In genomic region chr10:26507441-26507840, GRCh38 we compare ENCODE assay signal across 27 cellular contexts.
DNase-seq lines count a peak whose midpoint lies in the region; ATAC-seq and TF ChIP-seq lines count a peak whose summit lies in the region.
"Had no signal": no experiment of that assay in that cellular context is flagged by ENCODE, and none has a peak within 500 bp of the region (broad histone marks: within the 10 kb centered on the region; RNA-seq: fewer than 3 reads in every experiment).

No MANE protein-coding gene starts in this region.

- no peak overlapping the region for H2AFZ ChIP-seq in GM23248
- no peak overlapping the region for H2AFZ ChIP-seq in mesenchymal stem cell (ENCODE audit: low read depth, low read length)
- H2AFZ ChIP-seq: hepatocyte had no signal

- POLR2A ChIA-PET in CD4-positive, alpha-beta T cell (lab: Charles Lee), result interaction anchor here (0.5 kb wide), 1 partner anchor 317 kb away, joined by 4 read pairs; no protein-coding TSS in a partner anchor

- H2AK5ac ChIP-seq in mesenchymal stem cell (ENCODE audit: low read length, severe bottlenecking), result no peak overlapping the region

- H3K4me2 ChIP-seq in GM23248 (ENCODE audit: unreplicated experiment) (no peak overlapping the region), mesenchymal stem cell (ENCODE audit: low read length, poor library complexity, severe bottlenecking) (no peak overlapping the region)
- H3K4me2 ChIP-seq: hepatocyte had no signal

- no peak overlapping the region for H4K8ac ChIP-seq in mesenchymal stem cell (ENCODE audit: low read length)

- H4K20me1 ChIP-seq in GM23248 (ENCODE audit: insufficient read depth), result no peaks in the 10 kb centered on the region

- DNase-seq in CD4-positive, alpha-beta T cell, result no peak
- DNase-seq in GM23248, result peak; percentile 32
- DNase-seq in activated naive CD8-positive, alpha-beta T cell treated with anti-CD3 and anti-CD28 coated beads, Interleukin-2, amount 50 U/mL, for 24 hours, result no peak
- no peak for DNase-seq in mesenchymal stem cell
- no peak for DNase-seq in central memory CD4-positive, alpha-beta T cell
- DNase-seq: activated CD4-positive, alpha-beta T cell treated with anti-CD3 and anti-CD28 coated beads for 48 hours; activated CD8-positive, alpha-beta memory T cell treated with anti-CD3 and anti-CD28 coated beads, Interleukin-2, amount 50 U/mL, for 4 hours; activated gamma-delta T cell treated with Interleukin-2 at 50 U/mL for 16 hours; foreskin fibroblast; IMR-90; left ventricle myocardium superior; mucosa of descending colon; NCI-H1105 treated with DMSO at 0.1 percent for 48 hours; NCI-H2029 treated with DMSO at 0.1 percent for 48 hours; NCI-H345; OCI-M1; psoas muscle; Right ventricle myocardium superior; small intestine; stimulated activated CD4-positive, alpha-beta T cell treated with anti-CD3 and anti-CD28 coated beads, Interleukin-2, amount 100 ng/mL, for 24 hours; stimulated activated naive CD4-positive, alpha-beta T cell; T-helper 1 cell had no signal

- in situ Hi-C loops in GM23248 (cut with MboI), result no loop called here

- intact Hi-C loops in CD4-positive, alpha-beta T cell (cut with DNase I, micrococcal nuclease), result no loop called here

- H3K9ac ChIP-seq in GM23248 (no peak overlapping the region), mesenchymal stem cell (ENCODE audit: low read length) (no peak overlapping the region)

- H4K91ac ChIP-seq in mesenchymal stem cell (ENCODE audit: low read length), result no peak overlapping the region

- H3K14ac ChIP-seq in mesenchymal stem cell (ENCODE audit: low read length in 2 of 2), result no peak overlapping the region

- H3K27me3 ChIP-seq in CD4-positive, alpha-beta T cell (ENCODE audit: control insufficient read depth, insufficient read depth, low read length), result no peaks in the 10 kb centered on the region
- H3K27me3 ChIP-seq in GM23248 (replicated peaks; ENCODE audit: insufficient read depth) (no peaks in the 10 kb centered on the region), neutrophil (no peaks in the 10 kb centered on the region), mesenchymal stem cell (ENCODE audit: control insufficient read depth in 1 of 2, insufficient read depth in 1 of 2, low read length in 2 of 2) (no peaks in the 10 kb centered on the region)
- H3K27me3 ChIP-seq: hepatocyte had no signal

- H3K9me2 ChIP-seq in GM23248 (ENCODE audit: insufficient read depth), result no peaks in the 10 kb centered on the region

- peaks cover 94% of the 10 kb centered on the region for H3K36me3 Mint-ChIP-seq in CD4-positive, alpha-beta T cell (ENCODE audit: low read depth)
- peaks cover 72% of the 10 kb centered on the region for H3K36me3 Mint-ChIP-seq in activated naive CD8-positive, alpha-beta T cell treated with anti-CD3 and anti-CD28 coated beads, Interleukin-2, amount 50 U/mL, for 24 hours (ENCODE audit: low read depth)

- no peak for TF ChIP-seq CTCF in CD4-positive, alpha-beta T cell (IDR thresholded peaks at IDR 0.05)
- no peak for TF ChIP-seq CTCF in neutrophil (IDR thresholded peaks at IDR 0.05)

- H2BK12ac ChIP-seq in mesenchymal stem cell (ENCODE audit: low read length in 2 of 2), result no peak overlapping the region

- H3K27ac Mint-ChIP-seq in CD4-positive, alpha-beta T cell, result peak overlapping the region; percentile 43
- H3K27ac Mint-ChIP-seq in activated naive CD8-positive, alpha-beta T cell treated with anti-CD3 and anti-CD28 coated beads, Interleukin-2, amount 50 U/mL, for 24 hours, result peak overlapping the region; percentile 4

- H3K9me3 ChIP-seq in CD4-positive, alpha-beta T cell (ENCODE audit: control insufficient read depth, low read length), result no peaks in the 10 kb centered on the region
- H3K9me3 ChIP-seq in GM23248 (ENCODE audit: low read depth), result no peaks in the 10 kb centered on the region
- H3K9me3 ChIP-seq in neutrophil, result no peaks in the 10 kb centered on the region
- H3K9me3 ChIP-seq in mesenchymal stem cell (ENCODE audit: control insufficient read depth, low read length), result peaks cover 12% of the 10 kb centered on the region
- H3K9me3 ChIP-seq: mucosa of descending colon, psoas muscle, thoracic aorta had no signal

- H3K36me3 ChIP-seq in GM23248 (ENCODE audit: low read depth) (peaks cover 46% of the 10 kb centered on the region), neutrophil (peaks cover 92% of the 10 kb centered on the region), mesenchymal stem cell (ENCODE audit: control insufficient read depth in 1 of 2, insufficient read depth in 2 of 2, low read depth in 1 of 2, low read length in 2 of 2) (peaks cover 0 to 82% of the 10 kb centered on the region in 2 experiments)
- H3K36me3 ChIP-seq: thoracic aorta had no signal

- CTCF ChIA-PET in CD4-positive, alpha-beta T cell (lab: Charles Lee), result interaction anchor here (1.4 kb wide), 1 partner anchor 13 kb away, joined by 4 read pairs; no protein-coding TSS in a partner anchor

- no peak overlapping the region for H3K4me3 Mint-ChIP-seq in CD4-positive, alpha-beta T cell
- H3K4me3 Mint-ChIP-seq in activated naive CD8-positive, alpha-beta T cell treated with anti-CD3 and anti-CD28 coated beads, Interleukin-2, amount 50 U/mL, for 24 hours, result no peak overlapping the region

- H3K4me1 ChIP-seq in GM23248 (ENCODE audit: insufficient read depth), result peaks cover 11% of the 10 kb centered on the region; the same call in 1 of the 2 replicates
- H3K4me1 ChIP-seq in neutrophil (ENCODE audit: control insufficient read depth in 1 of 2, insufficient read depth in 1 of 2, low read depth in 1 of 2, low read length in 1 of 2), result peaks cover 26 to 40% of the 10 kb centered on the region in 2 experiments
- H3K4me1 ChIP-seq in mesenchymal stem cell (ENCODE audit: control insufficient read depth, insufficient read depth, low read depth, low read length), result no peaks in the 10 kb centered on the region
- H3K4me1 ChIP-seq: psoas muscle had no signal

- H3F3A ChIP-seq in GM23248 (ENCODE audit: insufficient read depth), result no peaks in the 10 kb centered on the region

- no peak overlapping the region for H3K27ac ChIP-seq in CD4-positive, alpha-beta T cell (ENCODE audit: low read depth, low read length)
- H3K27ac ChIP-seq in GM23248, result peak overlapping the region; percentile 5; the same call in 1 of the 2 replicates
- H3K27ac ChIP-seq in neutrophil, result peak overlapping the region; percentile 54
- no peak overlapping the region for H3K27ac ChIP-seq in mesenchymal stem cell (ENCODE audit: low read length, poor library complexity, severe bottlenecking)
- H3K27ac ChIP-seq: epithelial cell of prostate, hepatocyte, psoas muscle, thoracic aorta had no signal

- no peak overlapping the region for H2BK120ac ChIP-seq in mesenchymal stem cell (ENCODE audit: low read depth, low read length)

- H3K27me3 Mint-ChIP-seq in CD4-positive, alpha-beta T cell, result no peaks in the 10 kb centered on the region
- H3K27me3 Mint-ChIP-seq in activated naive CD8-positive, alpha-beta T cell treated with anti-CD3 and anti-CD28 coated beads, Interleukin-2, amount 50 U/mL, for 24 hours, result no peaks in the 10 kb centered on the region

- no peak overlapping the region for H2BK15ac ChIP-seq in mesenchymal stem cell (ENCODE audit: low read depth, poor library complexity, severe bottlenecking)

- no peaks in the 10 kb centered on the region for H3K79me1 ChIP-seq in mesenchymal stem cell (replicated peaks; ENCODE audit: low read length, poor library complexity, severe bottlenecking)

- H3K18ac ChIP-seq in mesenchymal stem cell (ENCODE audit: low read depth in 1 of 2, low read length in 2 of 2), result no peak overlapping the region

- H3K4me3 ChIP-seq in GM23248, result no peak overlapping the region
- no peak overlapping the region for H3K4me3 ChIP-seq in neutrophil (ENCODE audit: low read depth in 1 of 2, low read length in 1 of 2)
- no peak overlapping the region for H3K4me3 ChIP-seq in mesenchymal stem cell (ENCODE audit: insufficient read depth in 1 of 2, low read depth in 1 of 2, low read length in 2 of 2)
- H3K4me3 ChIP-seq: hepatocyte, mucosa of descending colon, psoas muscle, thoracic aorta had no signal

- H3K79me2 ChIP-seq in GM23248 (ENCODE audit: insufficient read depth), result no peaks in the 10 kb centered on the region
- H3K79me2 ChIP-seq: hepatocyte had no signal

- H2BK5ac ChIP-seq in mesenchymal stem cell (ENCODE audit: low read depth, low read length, poor library complexity, severe bottlenecking), result no peak overlapping the region

- no peak for ATAC-seq in CD4-positive, alpha-beta T cell (ENCODE audit: poor library complexity)
- ATAC-seq in activated naive CD8-positive, alpha-beta T cell treated with anti-CD3 and anti-CD28 coated beads, Interleukin-2, amount 50 U/mL, for 24 hours, result no peak
- ATAC-seq in GM21723 (IDR thresholded peaks at IDR 0.05; ENCODE audit: unreplicated experiment), result no peak
- ATAC-seq: left ventricle myocardium superior, mucosa of descending colon, psoas muscle had no signal

- no peak overlapping the region for H3K4ac ChIP-seq in mesenchymal stem cell (ENCODE audit: low read depth in 1 of 2, low read length in 2 of 2)

- H3K4me1 Mint-ChIP-seq in CD4-positive, alpha-beta T cell (ENCODE audit: low read depth), result peaks cover 35% of the 10 kb centered on the region
- H3K4me1 Mint-ChIP-seq in activated naive CD8-positive, alpha-beta T cell treated with anti-CD3 and anti-CD28 coated beads, Interleukin-2, amount 50 U/mL, for 24 hours, result peaks cover 10% of the 10 kb centered on the region

- no peaks in the 10 kb centered on the region for H3K9me3 Mint-ChIP-seq in CD4-positive, alpha-beta T cell
- no peaks in the 10 kb centered on the region for H3K9me3 Mint-ChIP-seq in activated naive CD8-positive, alpha-beta T cell treated with anti-CD3 and anti-CD28 coated beads, Interleukin-2, amount 50 U/mL, for 24 hours

- no peak overlapping the region for H3K23ac ChIP-seq in mesenchymal stem cell (ENCODE audit: low read length in 2 of 2)

Comparison
In these comparisons a context has a peak if more than half of its experiments do, and no peak if none do; other contexts are left out.
1. H3K27ac ChIP-seq: peak in GM23248 (single experiment) and neutrophil (single experiment); none in CD4-positive, alpha-beta T cell (single experiment) and mesenchymal stem cell (single experiment).